In the genomic region with DNA sequence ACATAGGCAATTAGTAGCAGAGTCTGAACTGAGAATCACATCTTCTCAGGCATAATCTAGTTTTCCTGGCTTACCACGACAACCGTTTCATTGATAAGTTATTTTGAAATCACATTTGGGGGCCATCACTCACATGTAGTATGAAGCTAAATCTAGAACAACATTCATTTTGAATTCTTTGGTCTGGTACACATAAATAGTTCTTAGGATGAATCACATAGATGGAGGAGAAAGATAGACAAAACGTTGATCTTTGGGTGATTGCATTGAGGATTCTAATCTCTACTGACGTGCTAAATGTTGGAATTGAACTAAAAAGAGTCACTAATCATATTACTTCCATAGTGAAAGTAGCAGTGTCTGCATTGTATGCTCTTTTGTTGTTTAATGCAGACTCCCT, we compare ENCODE assay signal across 23 cellular contexts.
"Had no signal": no experiment of that assay in that cellular context is flagged by ENCODE, and none has a peak within 500 bp of the region (broad histone marks: within the 10 kb centered on the region; RNA-seq: fewer than 3 reads in every experiment).

No MANE protein-coding gene starts in this region.

- H3K4me1 ChIP-seq: colonic mucosa, psoas muscle had no signal

- H3K4me3 Mint-ChIP-seq: activated CD4-positive, alpha-beta T cell treated with anti-CD3 and anti-CD28 coated beads, Interleukin-2, amount 10 ng/mL, durations not matched to agents 24 days and 14 days; activated CD8-positive, alpha-beta T cell treated with anti-CD3 and anti-CD28 coated beads for 36 hours; activated naive CD8-positive, alpha-beta T cell treated with anti-CD3 and anti-CD28 coated beads for 36 hours; activated T-helper 17 cell treated with anti-CD3 and anti-CD28 coated beads, Interleukin-2, amount 50 U/mL, for 72 hours; brain; central memory CD8-positive, alpha-beta T cell; naive B cell; neural progenitor cell; stimulated activated naive CD8-positive, alpha-beta T cell treated with anti-CD3 and anti-CD28 coated beads, Interleukin-15, amount 100 ng/mL, for 72 hours; type B pancreatic cell had no signal

- H3K9me3 ChIP-seq: colonic mucosa, gastrocnemius medialis, ovary, psoas muscle had no signal

- H3K9me3 Mint-ChIP-seq: activated CD4-positive, alpha-beta T cell treated with anti-CD3 and anti-CD28 coated beads, Interleukin-2, amount 10 ng/mL, durations not matched to agents 24 days and 14 days; activated CD8-positive, alpha-beta T cell treated with anti-CD3 and anti-CD28 coated beads for 36 hours; activated naive CD8-positive, alpha-beta T cell treated with anti-CD3 and anti-CD28 coated beads for 36 hours; central memory CD8-positive, alpha-beta T cell had no signal

- H3K27ac ChIP-seq: colonic mucosa, neural progenitor cell, ovary, psoas muscle had no signal

- H3K9ac ChIP-seq: neural progenitor cell had no signal

- H3K36me3 ChIP-seq: colonic mucosa, gastrocnemius medialis, neural progenitor cell, ovary had no signal

- H3K27me3 ChIP-seq: colonic mucosa, gastrocnemius medialis, neural progenitor cell, ovary had no signal

- H3K4me3 ChIP-seq: colonic mucosa, gastrocnemius medialis, neural progenitor cell, ovary, psoas muscle had no signal

- H3K36me3 Mint-ChIP-seq: activated naive CD8-positive, alpha-beta T cell treated with anti-CD3 and anti-CD28 coated beads for 36 hours; brain; naive B cell; type B pancreatic cell had no signal

- H3K27me3 Mint-ChIP-seq: activated CD4-positive, alpha-beta T cell treated with anti-CD3 and anti-CD28 coated beads, Interleukin-2, amount 10 ng/mL, durations not matched to agents 24 days and 14 days; activated CD8-positive, alpha-beta T cell treated with anti-CD3 and anti-CD28 coated beads for 36 hours; activated T-helper 17 cell treated with anti-CD3 and anti-CD28 coated beads, Interleukin-2, amount 50 U/mL, for 72 hours; brain; central memory CD8-positive, alpha-beta T cell; naive B cell; stimulated activated naive CD8-positive, alpha-beta T cell treated with anti-CD3 and anti-CD28 coated beads, Interleukin-15, amount 100 ng/mL, for 72 hours had no signal

- H3K4me1 Mint-ChIP-seq: activated CD4-positive, alpha-beta T cell treated with anti-CD3 and anti-CD28 coated beads, Interleukin-2, amount 10 ng/mL, durations not matched to agents 24 days and 14 days; activated naive CD8-positive, alpha-beta T cell treated with anti-CD3 and anti-CD28 coated beads for 36 hours; activated T-helper 17 cell treated with anti-CD3 and anti-CD28 coated beads, Interleukin-2, amount 50 U/mL, for 72 hours; central memory CD8-positive, alpha-beta T cell; naive B cell; stimulated activated naive CD8-positive, alpha-beta T cell treated with anti-CD3 and anti-CD28 coated beads, Interleukin-15, amount 100 ng/mL, for 72 hours had no signal

- DNase-seq: activated CD4-positive, alpha-beta T cell treated with anti-CD3 and anti-CD28 coated beads, Interleukin-2, amount 10 ng/mL, durations not matched to agents 24 days and 14 days; activated CD4-positive, CD25-positive, alpha-beta regulatory T cell; activated CD8-positive, alpha-beta T cell treated with anti-CD3 and anti-CD28 coated beads for 36 hours; activated naive CD4-positive, alpha-beta T cell; activated naive CD8-positive, alpha-beta T cell treated with anti-CD3 and anti-CD28 coated beads for 36 hours; activated T-cell treated with anti-CD3 and anti-CD28 coated beads, Interleukin-2, amount 50 U/mL, for 1 hour; colonic mucosa; gastrocnemius medialis; head of caudate nucleus; left ventricle myocardium superior; naive B cell; ovary; psoas muscle; small intestine; stimulated activated CD4-positive, alpha-beta T cell treated with anti-CD3 and anti-CD28 coated beads, Interleukin-4, amount 100 ng/mL, for 1 hour; stimulated activated naive CD8-positive, alpha-beta T cell treated with anti-CD3 and anti-CD28 coated beads, Interleukin-15, amount 100 ng/mL, for 72 hours; T-helper 1 cell; T-helper 9 cell had no signal

- H3K27ac Mint-ChIP-seq: activated CD4-positive, alpha-beta T cell treated with anti-CD3 and anti-CD28 coated beads, Interleukin-2, amount 10 ng/mL, durations not matched to agents 24 days and 14 days; activated CD8-positive, alpha-beta T cell treated with anti-CD3 and anti-CD28 coated beads for 36 hours; activated naive CD8-positive, alpha-beta T cell treated with anti-CD3 and anti-CD28 coated beads for 36 hours; activated T-helper 17 cell treated with anti-CD3 and anti-CD28 coated beads, Interleukin-2, amount 50 U/mL, for 72 hours; brain; naive B cell; neural progenitor cell; stimulated activated naive CD8-positive, alpha-beta T cell treated with anti-CD3 and anti-CD28 coated beads, Interleukin-15, amount 100 ng/mL, for 72 hours; type B pancreatic cell had no signal
